In genomic region chr17:45230787-45231480, GRCh38 we compare ENCODE assay signal across 8 cellular contexts. TPM values are rescaled to one million over a fixed set of nuclear protein-coding genes. Genes with fewer than 3 reads are reported as not detected.
DNase-seq lines count a peak whose midpoint lies in the region; ATAC-seq and TF ChIP-seq lines count a peak whose summit lies in the region.

No MANE protein-coding gene starts in this region.

- peak; percentile 22 for DNase-seq in activated T-cell treated with anti-CD3 and anti-CD28 coated beads, Interleukin-2, amount 50 U/mL, for 1 hour
- DNase-seq in activated T-cell treated with anti-CD3 and anti-CD28 coated beads for 4 hours (no peak), RPMI7951 (ENCODE audit: low read depth) (peak; percentile 57), endothelial cell (ENCODE audit: low spot score) (no peak), globus pallidus (ENCODE audit: low spot score) (no peak)
- DNase-seq in stimulated activated naive CD8-positive, alpha-beta T cell treated with anti-CD3 and anti-CD28 coated beads, Interleukin-15, amount 100 ng/mL, for 72 hours: no peak

- peaks cover 100% of the 10 kb centered on the region for H3K4me1 Mint-ChIP-seq in stimulated activated naive CD8-positive, alpha-beta T cell treated with anti-CD3 and anti-CD28 coated beads, Interleukin-15, amount 100 ng/mL, for 72 hours
- peaks cover 19% of the 10 kb centered on the region for H3K4me1 Mint-ChIP-seq in endothelial cell (ENCODE audit: unreplicated experiment)

- peak; percentile 45 for ATAC-seq in esophagus mucosa
- ATAC-seq in stimulated activated naive CD8-positive, alpha-beta T cell treated with anti-CD3 and anti-CD28 coated beads, Interleukin-15, amount 100 ng/mL, for 72 hours: no peak
- no peak for ATAC-seq in GM21515 (IDR thresholded peaks at IDR 0.05; ENCODE audit: unreplicated experiment)

- H3K36me3 Mint-ChIP-seq in endothelial cell (ENCODE audit: low read depth, unreplicated experiment): peaks cover 5% of the 10 kb centered on the region

- no peaks in the 10 kb centered on the region for H3K27me3 Mint-ChIP-seq in stimulated activated naive CD8-positive, alpha-beta T cell treated with anti-CD3 and anti-CD28 coated beads, Interleukin-15, amount 100 ng/mL, for 72 hours
- H3K27me3 Mint-ChIP-seq in endothelial cell (ENCODE audit: unreplicated experiment): peaks cover 9% of the 10 kb centered on the region

- H3K27ac Mint-ChIP-seq in stimulated activated naive CD8-positive, alpha-beta T cell treated with anti-CD3 and anti-CD28 coated beads, Interleukin-15, amount 100 ng/mL, for 72 hours: peak overlapping the region; percentile 96 to 99
- no peak overlapping the region for H3K27ac Mint-ChIP-seq in endothelial cell (ENCODE audit: unreplicated experiment)

- TF ChIP-seq CTCF in endothelial cell (IDR thresholded peaks at IDR 0.05; ENCODE audit: unreplicated experiment): no peak

- H3K4me3 Mint-ChIP-seq in stimulated activated naive CD8-positive, alpha-beta T cell treated with anti-CD3 and anti-CD28 coated beads, Interleukin-15, amount 100 ng/mL, for 72 hours: peak overlapping the region; percentile 83 to 94
- no peak overlapping the region for H3K4me3 Mint-ChIP-seq in endothelial cell (ENCODE audit: unreplicated experiment)

- no peaks in the 10 kb centered on the region for H3K9me3 Mint-ChIP-seq in stimulated activated naive CD8-positive, alpha-beta T cell treated with anti-CD3 and anti-CD28 coated beads, Interleukin-15, amount 100 ng/mL, for 72 hours
- H3K9me3 Mint-ChIP-seq in endothelial cell (ENCODE audit: unreplicated experiment): no peaks in the 10 kb centered on the region

RNA-seq across cellular contexts. Expression of gene FMNL1, which starts 9.2 kb away (rescaled TPM):
- total RNA-seq in RPMI7951 (2014; rRNA removed; shearing (Covaris generic)): 10.3 and 13.1 TPM in 2 replicates
- 2.6 TPM for total RNA-seq in esophagus mucosa
- 103 TPM for total RNA-seq in endothelial cell (ENCODE audit: unreplicated experiment)

RNA-seq across cellular contexts. Expression of gene SPATA32, which starts 31.0 kb away (rescaled TPM):
- not detected in 2 replicates for total RNA-seq in RPMI7951 (2014; rRNA removed; shearing (Covaris generic))
- total RNA-seq in esophagus mucosa (0.24 TPM), endothelial cell (ENCODE audit: unreplicated experiment) (not detected)

Comparison
In these comparisons a context has a peak if more than half of its experiments do, and no peak if none do; other contexts are left out.
1. DNase-seq: peak in activated T-cell treated with anti-CD3 and anti-CD28 coated beads, Interleukin-2, amount 50 U/mL, for 1 hour (single experiment) and RPMI7951 (single experiment); none in activated T-cell treated with anti-CD3 and anti-CD28 coated beads for 4 hours (single experiment), stimulated activated naive CD8-positive, alpha-beta T cell treated with anti-CD3 and anti-CD28 coated beads, Interleukin-15, amount 100 ng/mL, for 72 hours (0 of 2), endothelial cell (single experiment) and globus pallidus (single experiment).